8 cellular contexts compared by ENCODE assay signal in the genomic region with DNA sequence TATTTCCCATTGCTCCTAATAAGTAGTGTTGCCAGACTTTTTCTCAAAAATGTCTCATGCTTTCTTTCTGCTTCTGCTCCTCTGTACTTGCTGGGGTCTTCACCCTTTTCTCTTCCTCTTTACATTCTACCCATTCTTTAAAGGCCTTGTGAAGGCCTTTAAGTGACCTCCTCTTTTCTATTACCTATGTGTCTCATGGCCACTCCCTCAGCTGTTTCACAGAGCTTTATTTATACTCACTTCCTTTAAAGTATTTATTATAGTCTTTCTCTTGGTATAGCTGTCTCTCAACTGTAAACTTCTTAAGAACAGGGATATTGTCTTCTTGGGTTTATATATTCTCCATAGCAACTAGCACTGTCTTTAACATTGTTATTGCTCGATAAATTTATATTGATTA. TPM values are rescaled to one million over a fixed set of nuclear protein-coding genes. Genes with fewer than 3 reads are reported as not detected.
DNase-seq lines count a peak whose midpoint lies in the region; FAIRE-seq and TF ChIP-seq lines count a peak whose summit lies in the region.

No MANE protein-coding gene starts in this region.

- no peaks in the 10 kb centered on the region for H3K27me3 ChIP-seq in brain microvascular endothelial cell (replicated peaks)

- H3K27ac Mint-ChIP-seq in IgD-negative memory B cell (peak overlapping the region; percentile 23 to 92 (median 50)), mesothelial cell of epicardium (peak overlapping the region; percentile 36)

- in situ Hi-C loops in brain microvascular endothelial cell (cut with HindIII; ENCODE audit: low pct_ligation_motif_present, low sequenced_read_pairs): no loop called here

- POLR2A ChIA-PET in AG04449 (lab: Yijun Ruan, JAX): interaction anchor here (1.1 kb wide), 1 partner anchor 116 kb away, joined by 5 read pairs; a partner anchor contains a TSS

- TF ChIP-seq CTCF in AG04449 (IDR thresholded peaks at IDR 0.05; ENCODE audit: insufficient read depth, low read length, missing control alignments) (no peak), brain microvascular endothelial cell (IDR thresholded peaks at IDR 0.05; ENCODE audit: low read depth, low read length, missing control alignments) (no peak), mesothelial cell of epicardium (IDR thresholded peaks at IDR 0.05; ENCODE audit: unreplicated experiment) (no peak)

- no peak for FAIRE-seq in urothelium cell line (lab: Jason Lieb, UNC)

- H3K27me3 Mint-ChIP-seq in IgD-negative memory B cell: no peaks in the 10 kb centered on the region
- peaks cover 6% of the 10 kb centered on the region for H3K27me3 Mint-ChIP-seq in mesothelial cell of epicardium (ENCODE audit: low read depth)

- H3K4me3 Mint-ChIP-seq in IgD-negative memory B cell: peak overlapping the region; percentile 93 to 99 (median 94)
- H3K4me3 Mint-ChIP-seq in mesothelial cell of epicardium: peak overlapping the region; percentile 95

- peak overlapping the region; percentile 83 for H3K4me3 ChIP-seq in AG04449 (ENCODE audit: low read depth, low read length)
- H3K4me3 ChIP-seq in brain microvascular endothelial cell (ENCODE audit: low read depth, low read length): peak overlapping the region; percentile 84

- DNase-seq in AG04449 (ENCODE audit: low read depth, low spot score): no peak
- no peak for DNase-seq in brain microvascular endothelial cell
- no peak for DNase-seq in mesothelial cell of epicardium (ENCODE audit: low spot score in 2 of 2, unreplicated experiment in 2 of 2)
- DNase-seq in cortex of kidney (lab: John Stamatoyannopoulos, UW): no peak
- DNase-seq in posterior cingulate gyrus: no peak
- DNase-seq in urothelium cell line (ENCODE audit: low spot score): no peak
- DNase-seq in NCI-H510A treated with DMSO at 0.1 percent for 48 hours (lab: John Stamatoyannopoulos, UW): no peak

- H3K36me3 ChIP-seq in brain microvascular endothelial cell (replicated peaks): peaks cover 4% of the 10 kb centered on the region

- CTCF ChIA-PET in AG04449 (lab: Yijun Ruan, JAX): interaction anchor here (0.6 to 1.3 kb wide), 4 partner anchors 9 to 133 kb away, joined by 3 to 6 read pairs (median 4); no protein-coding TSS in a partner anchor

- intact Hi-C loops in posterior cingulate gyrus (cut with DNase I): no loop called here

- H3K36me3 Mint-ChIP-seq in IgD-negative memory B cell (peaks cover 4% of the 10 kb centered on the region), mesothelial cell of epicardium (peaks cover 13% of the 10 kb centered on the region)

- H3K9me3 Mint-ChIP-seq in IgD-negative memory B cell (no peaks in the 10 kb centered on the region), mesothelial cell of epicardium (no peaks in the 10 kb centered on the region)

- no peak overlapping the region for H3K27ac ChIP-seq in brain microvascular endothelial cell

- H3K4me1 Mint-ChIP-seq in IgD-negative memory B cell (peaks cover 18 to 21% (median 20%) of the 10 kb centered on the region in 3 donors), mesothelial cell of epicardium (peaks cover 20% of the 10 kb centered on the region)

RNA-seq across cellular contexts. Expression of a gene that starts 0.8 kb away (rescaled TPM):
- polyA plus RNA-seq in IgD-negative memory B cell: 18.8 TPM
- 26.2 to 27.6 TPM (median 26.6 TPM) in 3 replicates for total RNA-seq in mesothelial cell of epicardium

RNA-seq across cellular contexts. Expression of a gene that starts 24.5 kb away (rescaled TPM):
- polyA plus RNA-seq in IgD-negative memory B cell: 0.84 TPM
- total RNA-seq in mesothelial cell of epicardium: not detected in 3 replicates
